ENCODE assay signal across 23 cellular contexts in the genomic region with DNA sequence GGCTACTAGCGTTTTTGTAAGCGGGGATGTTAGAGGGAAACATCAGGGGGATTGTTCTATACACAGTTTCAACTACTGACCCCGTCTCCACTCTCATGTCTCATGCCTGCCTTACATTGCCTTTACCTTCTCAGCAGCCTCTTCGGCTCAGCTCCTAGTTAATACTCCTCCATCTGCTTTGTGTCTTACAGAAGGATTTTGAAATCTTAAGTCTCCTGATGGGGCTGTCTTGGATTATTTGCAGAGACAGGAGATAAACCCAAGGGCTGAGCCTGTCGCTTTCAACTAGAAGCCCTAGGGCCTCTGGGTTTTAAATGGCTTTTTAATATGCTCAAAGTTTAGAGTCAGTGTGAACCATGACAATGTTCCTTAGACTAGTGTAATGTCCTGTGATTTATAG.
"Had no signal": no experiment of that assay in that cellular context is flagged by ENCODE, and none has a peak within 500 bp of the region (broad histone marks: within the 10 kb centered on the region; RNA-seq: fewer than 3 reads in every experiment).

No MANE protein-coding gene starts in this region.

- ATAC-seq: activated T-cell treated with anti-CD3 and anti-CD28 coated beads, Interleukin-2, amount 50 U/mL, for 72 hours; left lung; natural killer cell treated with Interleukin-12 subunit alpha and Interleukin-12 subunit beta and Interleukin-15 and Interleukin-18, amount 100 ng/mL, for 72 hours; WTC11 had no signal

- H3K27me3 ChIP-seq: cardiac muscle cell, left lung, neutrophil, ovary, upper lobe of left lung had no signal

- H3K4me1 ChIP-seq: left lung, prostate gland, spleen, upper lobe of left lung had no signal

- H3K36me3 ChIP-seq: cardiac muscle cell, left lung, neutrophil, ovary, prostate gland, spleen, upper lobe of left lung had no signal

- H3K4me3 Mint-ChIP-seq: activated naive CD4-positive, alpha-beta T cell treated with anti-CD3 and anti-CD28 coated beads for 36 hours; activated naive CD8-positive, alpha-beta T cell treated with anti-CD3 and anti-CD28 coated beads, Interleukin-2, amount 10 ng/mL, durations not matched to agents 7 days and 5 days; activated T-cell treated with anti-CD3 and anti-CD28 coated beads, Interleukin-2, amount 50 U/mL, for 72 hours; endodermal cell; immature natural killer cell; natural killer cell treated with Interleukin-12 subunit alpha and Interleukin-12 subunit beta and Interleukin-15 and Interleukin-18, amount 100 ng/mL, for 72 hours; WTC11 had no signal

- H3K9me3 ChIP-seq: left lung, neutrophil, ovary, prostate gland, spleen, upper lobe of left lung had no signal

- H3K4me1 Mint-ChIP-seq: activated naive CD8-positive, alpha-beta T cell treated with anti-CD3 and anti-CD28 coated beads, Interleukin-2, amount 10 ng/mL, durations not matched to agents 7 days and 5 days; immature natural killer cell; WTC11 had no signal

- H3K9me3 Mint-ChIP-seq: activated naive CD4-positive, alpha-beta T cell treated with anti-CD3 and anti-CD28 coated beads for 36 hours; activated naive CD8-positive, alpha-beta T cell treated with anti-CD3 and anti-CD28 coated beads, Interleukin-2, amount 10 ng/mL, durations not matched to agents 7 days and 5 days; activated T-cell treated with anti-CD3 and anti-CD28 coated beads, Interleukin-2, amount 50 U/mL, for 72 hours; natural killer cell treated with Interleukin-12 subunit alpha and Interleukin-12 subunit beta and Interleukin-15 and Interleukin-18, amount 100 ng/mL, for 72 hours had no signal

- H3K36me3 Mint-ChIP-seq: activated naive CD8-positive, alpha-beta T cell treated with anti-CD3 and anti-CD28 coated beads, Interleukin-2, amount 10 ng/mL, durations not matched to agents 7 days and 5 days; immature natural killer cell; natural killer cell treated with Interleukin-12 subunit alpha and Interleukin-12 subunit beta and Interleukin-15 and Interleukin-18, amount 100 ng/mL, for 72 hours; WTC11 had no signal

- H3K27ac ChIP-seq: cardiac muscle cell, left lung, neutrophil, ovary, prostate gland, spleen, upper lobe of left lung had no signal

- H3K4me3 ChIP-seq: cardiac muscle cell, left lung, ovary, prostate gland, spleen, upper lobe of left lung had no signal

- DNase-seq: activated CD4-positive, alpha-beta T cell treated with anti-CD3 and anti-CD28 coated beads, Interleukin-2, amount 50 U/mL, for 48 hours; activated effector memory CD4-positive, alpha-beta T cell treated with Interleukin-2 at 50 U/mL for 16 hours; activated naive CD4-positive, alpha-beta T cell treated with anti-CD3 and anti-CD28 coated beads for 36 hours; activated naive CD8-positive, alpha-beta T cell treated with anti-CD3 and anti-CD28 coated beads, Interleukin-2, amount 10 ng/mL, durations not matched to agents 7 days and 5 days; activated T-cell treated with anti-CD3 and anti-CD28 coated beads, Interleukin-2, amount 50 U/mL, for 72 hours; cortex of kidney; endodermal cell; immature natural killer cell; kidney glomerular epithelial cell; left lung; midbrain; ovary; spleen; stimulated activated CD4-positive, alpha-beta T cell treated with anti-CD3 and anti-CD28 coated beads, Interleukin-4, amount 100 ng/mL, for 24 hours; stimulated activated naive CD4-positive, alpha-beta T cell treated with Interleukin-2 at 50 U/mL for 16 hours; T-helper 1 cell; T-helper 9 cell; upper lobe of left lung had no signal

- H3K27ac Mint-ChIP-seq: activated naive CD4-positive, alpha-beta T cell treated with anti-CD3 and anti-CD28 coated beads for 36 hours; activated naive CD8-positive, alpha-beta T cell treated with anti-CD3 and anti-CD28 coated beads, Interleukin-2, amount 10 ng/mL, durations not matched to agents 7 days and 5 days; activated T-cell treated with anti-CD3 and anti-CD28 coated beads, Interleukin-2, amount 50 U/mL, for 72 hours; endodermal cell; immature natural killer cell; natural killer cell treated with Interleukin-12 subunit alpha and Interleukin-12 subunit beta and Interleukin-15 and Interleukin-18, amount 100 ng/mL, for 72 hours; WTC11 had no signal
